In genomic region chr13:32977321-32977720, GRCh38 we compare ENCODE assay signal across 30 cellular contexts. TPM values are rescaled to one million over a fixed set of nuclear protein-coding genes. Genes with fewer than 3 reads are reported as not detected.
"Had no signal": no experiment of that assay in that cellular context is flagged by ENCODE, and none has a peak within 500 bp of the region (broad histone marks: within the 10 kb centered on the region; RNA-seq: fewer than 3 reads in every experiment).

No MANE protein-coding gene starts in this region.

- H3K27ac ChIP-seq: lower lobe of right lung, ovary, prostate gland, sigmoid colon, thoracic aorta, WERI-Rb-1 had no signal

- H3K27me3 Mint-ChIP-seq: activated CD4-positive, alpha-beta T cell treated with anti-CD3 and anti-CD28 coated beads, Interleukin-2, amount 10 ng/mL, durations not matched to agents 24 days and 14 days; dendritic cell treated with granulocyte-macrophage colony-stimulating factor and Interleukin-4, amounts not matched to agents 40 ng/mL and 50 ng/mL, for 4 days; stimulated activated naive CD8-positive, alpha-beta T cell treated with anti-CD3 and anti-CD28 coated beads, Interleukin-15, Interleukin-2, amounts not matched to agents 100 ng/mL and 50 ng/mL, for 24 hours had no signal

- H3K27ac Mint-ChIP-seq: activated CD4-positive, alpha-beta memory T cell treated with anti-CD3 and anti-CD28 coated beads for 36 hours; activated CD4-positive, alpha-beta T cell treated with anti-CD3 and anti-CD28 coated beads, Interleukin-2, amount 10 ng/mL, durations not matched to agents 24 days and 14 days; activated naive CD4-positive, alpha-beta T cell treated with anti-CD3 and anti-CD28 coated beads for 36 hours; activated T-helper 1 cell treated with anti-CD3 and anti-CD28 coated beads, Interleukin-12 subunit alpha, Interleukin-12 subunit beta, Interleukin-2, Interleukin-4 antibody, amounts not matched to agents 30 ng/mL and 10 ng/mL and 1 ng/mL, durations not matched to agents 14 hours and 24 hours and 36 hours; dendritic cell treated with granulocyte-macrophage colony-stimulating factor and Interleukin-4, amounts not matched to agents 40 ng/mL and 50 ng/mL, for 4 days; naive thymus-derived CD8-positive, alpha-beta T cell; stimulated activated effector memory CD8-positive, alpha-beta T cell treated with anti-CD3 and anti-CD28 coated beads, Interleukin-12 subunit alpha, Interleukin-12 subunit beta, amount 100 ng/mL, for 72 hours; stimulated activated naive CD8-positive, alpha-beta T cell treated with anti-CD3 and anti-CD28 coated beads, Interleukin-15, Interleukin-2, amounts not matched to agents 100 ng/mL and 50 ng/mL, for 24 hours had no signal

- FAIRE-seq: astrocyte, frontal cortex, small intestine, urothelium cell line had no signal

- H3K4me3 ChIP-seq: lower lobe of right lung, ovary, prostate gland, sigmoid colon, thoracic aorta had no signal

- H3K4me3 Mint-ChIP-seq: activated CD4-positive, alpha-beta memory T cell treated with anti-CD3 and anti-CD28 coated beads for 36 hours; activated CD4-positive, alpha-beta T cell treated with anti-CD3 and anti-CD28 coated beads, Interleukin-2, amount 10 ng/mL, durations not matched to agents 24 days and 14 days; activated naive CD4-positive, alpha-beta T cell treated with anti-CD3 and anti-CD28 coated beads for 36 hours; activated T-helper 1 cell treated with anti-CD3 and anti-CD28 coated beads, Interleukin-12 subunit alpha, Interleukin-12 subunit beta, Interleukin-2, Interleukin-4 antibody, amounts not matched to agents 30 ng/mL and 10 ng/mL and 1 ng/mL, durations not matched to agents 14 hours and 24 hours and 36 hours; dendritic cell treated with granulocyte-macrophage colony-stimulating factor and Interleukin-4, amounts not matched to agents 40 ng/mL and 50 ng/mL, for 4 days; naive thymus-derived CD8-positive, alpha-beta T cell; stimulated activated effector memory CD8-positive, alpha-beta T cell treated with anti-CD3 and anti-CD28 coated beads, Interleukin-12 subunit alpha, Interleukin-12 subunit beta, amount 100 ng/mL, for 72 hours; stimulated activated naive CD8-positive, alpha-beta T cell treated with anti-CD3 and anti-CD28 coated beads, Interleukin-15, Interleukin-2, amounts not matched to agents 100 ng/mL and 50 ng/mL, for 24 hours had no signal

- DNase-seq: activated CD4-positive, alpha-beta memory T cell treated with anti-CD3 and anti-CD28 coated beads for 36 hours; activated CD4-positive, alpha-beta T cell treated with anti-CD3 and anti-CD28 coated beads, Interleukin-2, amount 10 ng/mL, durations not matched to agents 24 days and 14 days; activated CD4-positive, CD25-positive, alpha-beta regulatory T cell treated with anti-CD3 and anti-CD28 coated beads, Interleukin-2, amount 50 U/mL, for 72 hours; activated CD8-positive, alpha-beta memory T cell treated with anti-CD3 and anti-CD28 coated beads, Interleukin-2, amount 50 U/mL, for 4 hours; activated effector memory CD4-positive, alpha-beta T cell treated with anti-CD3 and anti-CD28 coated beads, Interleukin-2, amount 50 U/mL, for 16 hours; activated naive CD4-positive, alpha-beta T cell treated with anti-CD3 and anti-CD28 coated beads for 36 hours; activated T-cell treated with anti-CD3 and anti-CD28 coated beads, Interleukin-2, amount 50 U/mL, for 1 hour; amniotic stem cell; central memory CD4-positive, alpha-beta T cell; effector CD4-positive, alpha-beta T cell; kidney glomerular epithelial cell; lower lobe of right lung; mesenchymal stem cell; naive thymus-derived CD8-positive, alpha-beta T cell; ovary; sigmoid colon; small intestine; stimulated activated CD4-positive, alpha-beta T cell treated with anti-CD3 and anti-CD28 coated beads, Interleukin-4, amount 100 ng/mL, for 24 hours; trophoblast cell; WERI-Rb-1 had no signal

- H3K36me3 Mint-ChIP-seq: activated CD4-positive, alpha-beta memory T cell treated with anti-CD3 and anti-CD28 coated beads for 36 hours; naive thymus-derived CD8-positive, alpha-beta T cell; stimulated activated effector memory CD8-positive, alpha-beta T cell treated with anti-CD3 and anti-CD28 coated beads, Interleukin-12 subunit alpha, Interleukin-12 subunit beta, amount 100 ng/mL, for 72 hours had no signal

- H3K9me3 ChIP-seq: lower lobe of right lung, ovary, prostate gland, sigmoid colon, thoracic aorta had no signal

- ATAC-seq: left lobe of liver; lower lobe of right lung; naive thymus-derived CD8-positive, alpha-beta T cell; stimulated activated effector memory CD8-positive, alpha-beta T cell treated with anti-CD3 and anti-CD28 coated beads, Interleukin-12 subunit alpha, Interleukin-12 subunit beta, amount 100 ng/mL, for 72 hours had no signal

- H3K4me1 ChIP-seq: lower lobe of right lung, prostate gland, sigmoid colon had no signal

- H3K4me1 Mint-ChIP-seq: activated CD4-positive, alpha-beta T cell treated with anti-CD3 and anti-CD28 coated beads, Interleukin-2, amount 10 ng/mL, durations not matched to agents 24 days and 14 days; stimulated activated effector memory CD8-positive, alpha-beta T cell treated with anti-CD3 and anti-CD28 coated beads, Interleukin-12 subunit alpha, Interleukin-12 subunit beta, amount 100 ng/mL, for 72 hours had no signal

- H3K9me3 Mint-ChIP-seq: activated CD4-positive, alpha-beta memory T cell treated with anti-CD3 and anti-CD28 coated beads for 36 hours; activated CD4-positive, alpha-beta T cell treated with anti-CD3 and anti-CD28 coated beads, Interleukin-2, amount 10 ng/mL, durations not matched to agents 24 days and 14 days; activated naive CD4-positive, alpha-beta T cell treated with anti-CD3 and anti-CD28 coated beads for 36 hours; activated T-helper 1 cell treated with anti-CD3 and anti-CD28 coated beads, Interleukin-12 subunit alpha, Interleukin-12 subunit beta, Interleukin-2, Interleukin-4 antibody, amounts not matched to agents 30 ng/mL and 10 ng/mL and 1 ng/mL, durations not matched to agents 14 hours and 24 hours and 36 hours; dendritic cell treated with granulocyte-macrophage colony-stimulating factor and Interleukin-4, amounts not matched to agents 40 ng/mL and 50 ng/mL, for 4 days; stimulated activated effector memory CD8-positive, alpha-beta T cell treated with anti-CD3 and anti-CD28 coated beads, Interleukin-12 subunit alpha, Interleukin-12 subunit beta, amount 100 ng/mL, for 72 hours; stimulated activated naive CD8-positive, alpha-beta T cell treated with anti-CD3 and anti-CD28 coated beads, Interleukin-15, Interleukin-2, amounts not matched to agents 100 ng/mL and 50 ng/mL, for 24 hours had no signal

- H3K36me3 ChIP-seq: lower lobe of right lung, ovary, prostate gland, sigmoid colon, thoracic aorta, WERI-Rb-1 had no signal

- H3K27me3 ChIP-seq: ovary, sigmoid colon had no signal

RNA-seq across cellular contexts. Expression of gene KL, which starts 38.9 kb away (rescaled TPM):
- polyA plus RNA-seq: naive thymus-derived CD8-positive, alpha-beta T cell had no signal
